ENCODE assay signal across 14 cellular contexts in genomic region chr2:32711219-32711618, GRCh38.
DNase-seq lines count a peak whose midpoint lies in the region; TF ChIP-seq lines count a peak whose summit lies in the region.
"Had no signal": no experiment of that assay in that cellular context is flagged by ENCODE, and none has a peak within 500 bp of the region (broad histone marks: within the 10 kb centered on the region; RNA-seq: fewer than 3 reads in every experiment).

No MANE protein-coding gene starts in this region.

- no peaks in the 10 kb centered on the region for H3K9me2 ChIP-seq in SK-N-SH

- H3K9me3 ChIP-seq in SK-N-SH (no peaks in the 10 kb centered on the region), thyroid gland (no peaks in the 10 kb centered on the region)

- no peaks in the 10 kb centered on the region for H4K20me1 ChIP-seq in SK-N-SH (ENCODE audit: insufficient read depth)

- POLR2A ChIA-PET in SK-N-SH (lab: Yijun Ruan, JAX), result no interaction called here

- H3K27me3 ChIP-seq in SK-N-SH (ENCODE audit: insufficient read depth), result no peaks in the 10 kb centered on the region
- no peaks in the 10 kb centered on the region for H3K27me3 ChIP-seq in thyroid gland

- no peak overlapping the region for H3K9ac ChIP-seq in SK-N-SH

- H3K36me3 ChIP-seq in SK-N-SH (replicated peaks in 1 of 2; ENCODE audit: control insufficient read depth in 1 of 2, insufficient read depth in 2 of 2, low read length in 1 of 2) (no peaks in the 10 kb centered on the region), thyroid gland (no peaks in the 10 kb centered on the region)

- H3K4me3 ChIP-seq in SK-N-SH (ENCODE audit: low read depth in 2 of 2, low read length in 1 of 2), result no peak overlapping the region; a peak in 1 of 4 replicates
- H3K4me3 ChIP-seq in thyroid gland (replicated peaks in 1 of 3), result no peak overlapping the region

- peak overlapping the region in 1 of 2 experiments; percentile 59; a peak in 2 of 4 replicates for H3K27ac ChIP-seq in SK-N-SH (ENCODE audit: low read depth in 2 of 2, low read length in 1 of 2)
- no peak overlapping the region for H3K27ac ChIP-seq in thyroid gland

- peak in 1 of 2 experiments; percentile 64; a peak in 1 of 4 replicates for TF ChIP-seq EP300 in SK-N-SH (IDR thresholded peaks at IDR 0.05; ENCODE audit: borderline replicate concordance in 1 of 2, low read depth in 1 of 2, low read length in 1 of 2)

- TF ChIP-seq RAD21 in SK-N-SH (IDR thresholded peaks at IDR 0.05; ENCODE audit: low read length), result no peak

- no peak overlapping the region for H2AFZ ChIP-seq in SK-N-SH (ENCODE audit: low read depth)

- DNase-seq in ELR (ENCODE audit: low read depth) (peak; percentile 77), SK-N-SH (no peak), fibroblast of gingiva (ENCODE audit: low read depth) (peak; percentile 81), midbrain (lab: John Stamatoyannopoulos, UW) (peak; percentile 34), thyroid gland (no peak), GM10266 (ENCODE audit: extremely low spot score) (no peak), middle frontal gyrus (ENCODE audit: extremely low spot score, low spot score) (no peak), NCI-H1694 (lab: John Stamatoyannopoulos, UW) (no peak)
- DNase-seq: activated CD4-positive, alpha-beta T cell treated with anti-CD3 and anti-CD28 coated beads for 36 hours; activated gamma-delta T cell; CD8-positive, alpha-beta T cell; NCI-H2081; RPMI8226; small intestine had no signal

- peak overlapping the region; percentile 32; the same call in 1 of the 2 replicates for H3K4me2 ChIP-seq in SK-N-SH

- TF ChIP-seq CTCF in SK-N-SH (IDR thresholded peaks at IDR 0.05), result no peak
- TF ChIP-seq CTCF in thyroid gland (IDR thresholded peaks at IDR 0.05), result no peak
- TF ChIP-seq CTCF in GM10266 (IDR thresholded peaks at IDR 0.05; ENCODE audit: control insufficient read depth, insufficient read depth, low read depth, missing control alignments), result no peak

- intact Hi-C loops in thyroid gland (cut with DNase I), result no loop called here

- TF ChIP-seq POLR2A in thyroid gland (IDR thresholded peaks at IDR 0.05), result no peak

- no peaks in the 10 kb centered on the region for H3K79me2 ChIP-seq in SK-N-SH (ENCODE audit: insufficient read depth)

- H3K4me1 ChIP-seq in SK-N-SH (ENCODE audit: control insufficient read depth in 1 of 2, insufficient read depth in 2 of 2, low read depth in 1 of 2, low read length in 1 of 2) (peaks cover 0 to 26% of the 10 kb centered on the region in 2 experiments; a peak in 3 of 4 replicates), thyroid gland (no peaks in the 10 kb centered on the region)

- WGBS in SK-N-SH (ENCODE audit: low lambda C conversion rate), result 62% methylated on average over 4 of the region's 4 CpGs
- WGBS in thyroid gland, 2 donors, result 70 to 80% methylated on average over 4 of the region's 4 CpGs

- H3F3A ChIP-seq in SK-N-SH (replicated peaks; ENCODE audit: insufficient read depth), result peaks cover 21% of the 10 kb centered on the region

- CTCF ChIA-PET in SK-N-SH (lab: Yijun Ruan, JAX), result no interaction called here

TF ChIP-seq in SK-N-SH, 30 proteins besides CTCF, POLR2A, EP300 and RAD21:
- TF ChIP-seq CHD2 (IDR thresholded peaks at IDR 0.05; ENCODE audit: low read length, partially characterized antibody) (no peak), SIN3A (IDR thresholded peaks at IDR 0.05; ENCODE audit: borderline replicate concordance, low read depth, low read length) (peak; percentile 52; the same call in 1 of the 2 replicates), FOSL2 (IDR thresholded peaks at IDR 0.05; ENCODE audit: borderline replicate concordance, low read depth) (peak; percentile 23; the same call in 1 of the 2 replicates), PBX3 (IDR thresholded peaks at IDR 0.05) (peak; percentile 95), RXRA (IDR thresholded peaks at IDR 0.05; ENCODE audit: borderline replicate concordance, low read depth) (no peak), JUND (IDR thresholded peaks at IDR 0.05) (peak; percentile 49; the same call in 1 of the 2 replicates), MEF2A (IDR thresholded peaks at IDR 0.05; ENCODE audit: borderline replicate concordance, low read depth) (no peak), FOXJ3 (CRISPR knock-in tag; IDR thresholded peaks at IDR 0.05) (no peak), USF1 (IDR thresholded peaks at IDR 0.05; ENCODE audit: borderline replicate concordance, low read depth) (peak; percentile 88), POLR2AphosphoS5 (IDR thresholded peaks at IDR 0.05; ENCODE audit: low read depth, low read length) (peak; percentile 55; the same call in 1 of the 2 replicates), TCF12 (IDR thresholded peaks at IDR 0.05) (peak; percentile 69; the same call in 1 of the 2 replicates), NFIC (IDR thresholded peaks at IDR 0.05; ENCODE audit: borderline replicate concordance) (peak; percentile 92), NRF1 (IDR thresholded peaks at IDR 0.05; ENCODE audit: low read depth, low read length) (no peak)

Comparison
In these comparisons a context has a peak if more than half of its experiments do, and no peak if none do; other contexts are left out.
1. DNase-seq: peak in ELR (single experiment), fibroblast of gingiva (single experiment) and midbrain (single experiment); none in SK-N-SH (single experiment), thyroid gland (0 of 2), GM10266 (single experiment), middle frontal gyrus (single experiment) and NCI-H1694 (single experiment).